In genomic region chr13:59458908-59459579, GRCh38 we compare ENCODE assay signal across 11 cellular contexts.
DNase-seq lines count a peak whose midpoint lies in the region; ATAC-seq, FAIRE-seq and TF ChIP-seq lines count a peak whose summit lies in the region.
"Had no signal": no experiment of that assay in that cellular context is flagged by ENCODE, and none has a peak within 500 bp of the region (broad histone marks: within the 10 kb centered on the region; RNA-seq: fewer than 3 reads in every experiment).

No MANE protein-coding gene starts in this region.

- no peak for TF ChIP-seq CTCF in kidney (IDR thresholded peaks at IDR 0.05; ENCODE audit: borderline replicate concordance, extremely low read depth, insufficient read depth)
- no peak for TF ChIP-seq CTCF in CD14-positive monocyte (IDR thresholded peaks at IDR 0.05)
- TF ChIP-seq CTCF in tibial nerve (IDR thresholded peaks at IDR 0.05): no peak

- H3K4me3 ChIP-seq in kidney (ENCODE audit: low read length in 2 of 2) (no peak overlapping the region), tibial nerve (no peak overlapping the region)
- H3K4me3 ChIP-seq: A549 had no signal

- peak in 1 of 2 donors; percentile 47 for TF ChIP-seq EP300 in tibial nerve (IDR thresholded peaks at IDR 0.05)

- peak overlapping the region; percentile 36 to 56 for H3K27ac ChIP-seq in kidney (ENCODE audit: low read depth in 2 of 2, low read length in 2 of 2)
- peak overlapping the region in 2 of 4 donors; percentile 11 to 46 for H3K27ac ChIP-seq in tibial nerve
- H3K27ac ChIP-seq: A549 had no signal

- no peak for ATAC-seq in GM19467 (IDR thresholded peaks at IDR 0.05; ENCODE audit: unreplicated experiment)
- ATAC-seq: A549 had no signal

- intact Hi-C loops in kidney (cut with DNase I): no loop called here
- intact Hi-C loops in CD14-positive monocyte (cut with micrococcal nuclease): no loop called here

- H3K4me1 ChIP-seq in kidney (ENCODE audit: control insufficient read depth in 1 of 2, insufficient read depth in 1 of 2, low read depth in 1 of 2, low read length in 2 of 2) (no peaks in the 10 kb centered on the region), tibial nerve (no peaks in the 10 kb centered on the region)
- H3K4me1 ChIP-seq: A549 had no signal

- no peaks in the 10 kb centered on the region for H3K9me3 Mint-ChIP-seq in CD14-positive monocyte
- H3K9me3 Mint-ChIP-seq: activated CD4-positive, alpha-beta T cell treated with anti-CD3 and anti-CD28 coated beads, Interleukin-2, amount 10 ng/mL, durations not matched to agents 7 days and 5 days had no signal

- H3K36me3 ChIP-seq in kidney (ENCODE audit: control insufficient read depth in 1 of 2, insufficient read depth in 2 of 2, low read length in 2 of 2) (no peaks in the 10 kb centered on the region), tibial nerve (no peaks in the 10 kb centered on the region)

- H3K36me3 Mint-ChIP-seq in CD14-positive monocyte: no peaks in the 10 kb centered on the region

- no peak for FAIRE-seq in kidney (lab: Jason Lieb, UNC)
- no peak for FAIRE-seq in urothelium cell line (lab: Jason Lieb, UNC)
- FAIRE-seq: A549 had no signal

- H3K27ac Mint-ChIP-seq in CD14-positive monocyte: no peak overlapping the region
- H3K27ac Mint-ChIP-seq: activated CD4-positive, alpha-beta T cell treated with anti-CD3 and anti-CD28 coated beads, Interleukin-2, amount 10 ng/mL, durations not matched to agents 7 days and 5 days had no signal

- DNase-seq in SIG-M5 treated with dmso at 0.1 percent for 504 hours (lab: John Stamatoyannopoulos, UW; ENCODE audit: unreplicated experiment): peak; percentile 27
- no peak for DNase-seq in SIG-M5 (lab: John Stamatoyannopoulos, UW)
- DNase-seq in amniotic stem cell (lab: John Stamatoyannopoulos, UW): peak; percentile 55
- no peak for DNase-seq in kidney
- peak; percentile 50 for DNase-seq in urothelium cell line (ENCODE audit: low spot score)
- no peak for DNase-seq in CD14-positive monocyte (ENCODE audit: low spot score)
- DNase-seq in tibial nerve (ENCODE audit: low spot score in 2 of 2): no peak
- DNase-seq: activated CD4-positive, alpha-beta T cell treated with anti-CD3 and anti-CD28 coated beads, Interleukin-2, amount 10 ng/mL, durations not matched to agents 7 days and 5 days; MM.1S had no signal

- whole genome bisulfite sequencing in tibial nerve, 2 donors: 11 to 25% methylated on average over 8 to 9 of the region's 9 CpGs

- H3K4me3 Mint-ChIP-seq in CD14-positive monocyte: no peak overlapping the region
- H3K4me3 Mint-ChIP-seq: activated CD4-positive, alpha-beta T cell treated with anti-CD3 and anti-CD28 coated beads, Interleukin-2, amount 10 ng/mL, durations not matched to agents 7 days and 5 days had no signal

- H3K9me3 ChIP-seq in kidney (ENCODE audit: control insufficient read depth in 1 of 2, low read length in 2 of 2) (no peaks in the 10 kb centered on the region), tibial nerve (no peaks in the 10 kb centered on the region)
- H3K9me3 ChIP-seq: A549 had no signal

- H3K4me1 Mint-ChIP-seq in CD14-positive monocyte: no peaks in the 10 kb centered on the region

- peaks cover 0 to 2% (median 2%) of the 10 kb centered on the region in 3 donors for H3K27me3 Mint-ChIP-seq in CD14-positive monocyte (ENCODE audit: low read depth in 3 of 3)
- H3K27me3 Mint-ChIP-seq: activated CD4-positive, alpha-beta T cell treated with anti-CD3 and anti-CD28 coated beads, Interleukin-2, amount 10 ng/mL, durations not matched to agents 7 days and 5 days had no signal

- no peak overlapping the region for H3K9ac ChIP-seq in kidney (ENCODE audit: low read length in 2 of 2)

- TF ChIP-seq POLR2A in tibial nerve (IDR thresholded peaks at IDR 0.05): no peak

- no peaks in the 10 kb centered on the region for H3K27me3 ChIP-seq in tibial nerve

Comparison
In these comparisons a context has a peak if more than half of its experiments do, and no peak if none do; other contexts are left out.
1. DNase-seq: peak in SIG-M5 treated with dmso at 0.1 percent for 504 hours (single experiment), amniotic stem cell (single experiment) and urothelium cell line (single experiment); none in SIG-M5 (single experiment), kidney (single experiment), CD14-positive monocyte (single experiment) and tibial nerve (0 of 2).